8 cellular contexts compared by ENCODE assay signal in the genomic region with DNA sequence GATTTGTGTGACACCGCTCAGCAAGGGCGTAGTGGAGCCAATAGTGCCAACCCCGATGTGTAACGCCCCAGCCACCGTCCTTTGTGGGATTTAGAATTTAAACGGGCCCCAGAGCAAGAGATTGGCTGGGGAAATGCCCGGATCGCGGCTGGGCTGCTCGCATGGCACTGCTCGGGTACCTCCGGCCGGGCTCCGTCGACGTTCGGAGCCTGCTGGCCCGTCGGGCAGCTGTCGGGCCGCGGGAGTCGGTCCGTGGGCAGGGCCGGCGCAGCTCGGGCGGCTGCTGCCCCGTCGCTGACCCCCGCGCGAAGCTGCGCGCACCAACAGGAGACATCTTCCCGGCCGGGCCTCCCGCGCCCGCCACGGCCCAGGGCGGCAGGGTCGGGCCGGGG. TPM values are rescaled to one million over a fixed set of nuclear protein-coding genes. Genes with fewer than 3 reads are reported as not detected.
DNase-seq lines count a peak whose midpoint lies in the region; ATAC-seq and TF ChIP-seq lines count a peak whose summit lies in the region.

No MANE protein-coding gene starts in this region.

- CTCF ChIA-PET in activated B cell treated with CpG ODN at 0.5 μM for 24 hours (lab: Charles Lee), result no interaction called here

- peaks cover 14% of the 10 kb centered on the region for H3K36me3 Mint-ChIP-seq in activated B cell treated with CpG ODN at 0.5 μM for 24 hours (ENCODE audit: low read depth)
- H3K36me3 Mint-ChIP-seq in dendritic cell treated with granulocyte-macrophage colony-stimulating factor and Interleukin-4, amounts not matched to agents 40 ng/mL and 50 ng/mL, for 4 days (ENCODE audit: low read depth), result peaks cover 27% of the 10 kb centered on the region
- peaks cover 4% of the 10 kb centered on the region for H3K36me3 Mint-ChIP-seq in memory B cell

- DNase-seq in NCI-H146 (lab: John Stamatoyannopoulos, UW), result peak; percentile 54
- no peak for DNase-seq in NCI-H146 treated with DMSO at 0.1 percent for 48 hours (lab: John Stamatoyannopoulos, UW; ENCODE audit: unreplicated experiment)
- peak; percentile 58 for DNase-seq in activated B cell treated with CpG ODN at 0.5 μM for 24 hours
- no peak for DNase-seq in memory B cell (ENCODE audit: low spot score in 2 of 2)
- peak; percentile 64 to 69 for DNase-seq in stimulated activated naive CD8-positive, alpha-beta T cell treated with anti-CD3 and anti-CD28 coated beads, Interleukin-15, amount 100 ng/mL, for 72 hours

- no peak overlapping the region for H3K27ac Mint-ChIP-seq in activated B cell treated with CpG ODN at 0.5 μM for 24 hours
- H3K27ac Mint-ChIP-seq in dendritic cell treated with granulocyte-macrophage colony-stimulating factor and Interleukin-4, amounts not matched to agents 40 ng/mL and 50 ng/mL, for 4 days, result peak overlapping the region; percentile 61
- no peak overlapping the region for H3K27ac Mint-ChIP-seq in memory B cell
- H3K27ac Mint-ChIP-seq in stimulated activated naive CD8-positive, alpha-beta T cell treated with anti-CD3 and anti-CD28 coated beads, Interleukin-15, amount 100 ng/mL, for 72 hours, result peak overlapping the region in 1 of 2 donors; percentile 70

- intact Hi-C loops in activated B cell treated with CpG ODN at 0.5 μM for 24 hours (cut with micrococcal nuclease), result loop anchor here (5.0 to 10.0 kb wide), 3 partner anchors 50 to 687 kb away; partner anchors contain the start of gene RBM14
- intact Hi-C loops in dendritic cell treated with granulocyte-macrophage colony-stimulating factor and Interleukin-4, amounts not matched to agents 40 ng/mL and 50 ng/mL, for 4 days (cut with micrococcal nuclease), result no loop called here

- H3K4me3 Mint-ChIP-seq in activated B cell treated with CpG ODN at 0.5 μM for 24 hours (peak overlapping the region; percentile 73), memory B cell (peak overlapping the region; percentile 78)
- H3K4me3 Mint-ChIP-seq in dendritic cell treated with granulocyte-macrophage colony-stimulating factor and Interleukin-4, amounts not matched to agents 40 ng/mL and 50 ng/mL, for 4 days, result peak overlapping the region; percentile 50
- peak overlapping the region; percentile 77 to 85 for H3K4me3 Mint-ChIP-seq in stimulated activated naive CD8-positive, alpha-beta T cell treated with anti-CD3 and anti-CD28 coated beads, Interleukin-15, amount 100 ng/mL, for 72 hours

- no peak for TF ChIP-seq CTCF in activated B cell treated with CpG ODN at 0.5 μM for 24 hours (IDR thresholded peaks at IDR 0.05)

- no peaks in the 10 kb centered on the region for H3K27me3 Mint-ChIP-seq in activated B cell treated with CpG ODN at 0.5 μM for 24 hours
- no peaks in the 10 kb centered on the region for H3K27me3 Mint-ChIP-seq in dendritic cell treated with granulocyte-macrophage colony-stimulating factor and Interleukin-4, amounts not matched to agents 40 ng/mL and 50 ng/mL, for 4 days
- H3K27me3 Mint-ChIP-seq in memory B cell, result no peaks in the 10 kb centered on the region
- H3K27me3 Mint-ChIP-seq in stimulated activated naive CD8-positive, alpha-beta T cell treated with anti-CD3 and anti-CD28 coated beads, Interleukin-15, amount 100 ng/mL, for 72 hours, result no peaks in the 10 kb centered on the region

- H3K4me1 Mint-ChIP-seq in activated B cell treated with CpG ODN at 0.5 μM for 24 hours (peaks cover 40% of the 10 kb centered on the region), memory B cell (peaks cover 38% of the 10 kb centered on the region)
- H3K4me1 Mint-ChIP-seq in dendritic cell treated with granulocyte-macrophage colony-stimulating factor and Interleukin-4, amounts not matched to agents 40 ng/mL and 50 ng/mL, for 4 days (ENCODE audit: low read depth), result peaks cover 43% of the 10 kb centered on the region
- peaks cover 38% of the 10 kb centered on the region for H3K4me1 Mint-ChIP-seq in stimulated activated naive CD8-positive, alpha-beta T cell treated with anti-CD3 and anti-CD28 coated beads, Interleukin-15, amount 100 ng/mL, for 72 hours

- no peaks in the 10 kb centered on the region for H3K9me3 Mint-ChIP-seq in activated B cell treated with CpG ODN at 0.5 μM for 24 hours
- H3K9me3 Mint-ChIP-seq in dendritic cell treated with granulocyte-macrophage colony-stimulating factor and Interleukin-4, amounts not matched to agents 40 ng/mL and 50 ng/mL, for 4 days, result no peaks in the 10 kb centered on the region
- no peaks in the 10 kb centered on the region for H3K9me3 Mint-ChIP-seq in memory B cell
- no peaks in the 10 kb centered on the region for H3K9me3 Mint-ChIP-seq in stimulated activated naive CD8-positive, alpha-beta T cell treated with anti-CD3 and anti-CD28 coated beads, Interleukin-15, amount 100 ng/mL, for 72 hours

- ATAC-seq in activated B cell treated with CpG ODN at 0.5 μM for 24 hours (ENCODE audit: low read depth) (no peak), memory B cell (ENCODE audit: low read depth) (no peak), GM19328 (IDR thresholded peaks at IDR 0.05; ENCODE audit: unreplicated experiment) (no peak), HG03175 (IDR thresholded peaks at IDR 0.05; ENCODE audit: unreplicated experiment) (no peak)
- peak; percentile 39 for ATAC-seq in stimulated activated naive CD8-positive, alpha-beta T cell treated with anti-CD3 and anti-CD28 coated beads, Interleukin-15, amount 100 ng/mL, for 72 hours

- POLR2A ChIA-PET in activated B cell treated with CpG ODN at 0.5 μM for 24 hours (lab: Charles Lee), result interaction anchor here (0.6 to 2.0 kb wide), 3 partner anchors 11 to 360 kb away, joined by 3 to 7 read pairs (median 3); no protein-coding TSS in a partner anchor

RNA-seq across cellular contexts. Expression of gene KDM2A, which starts 1.4 kb away (rescaled TPM):
- total RNA-seq in activated B cell treated with CpG ODN at 0.5 μM for 24 hours, result 141 and 160 TPM in 2 replicates

Comparison
In these comparisons a context has a peak if more than half of its experiments do, and no peak if none do; other contexts are left out.
1. DNase-seq: peak in NCI-H146 (single experiment), activated B cell treated with CpG ODN at 0.5 μM for 24 hours (single experiment) and stimulated activated naive CD8-positive, alpha-beta T cell treated with anti-CD3 and anti-CD28 coated beads, Interleukin-15, amount 100 ng/mL, for 72 hours (2 of 2); none in NCI-H146 treated with DMSO at 0.1 percent for 48 hours (single experiment) and memory B cell (0 of 2).
2. Peak in every context shown above with its lines, with median percentiles within 50 percentile points of each other: H3K4me3 Mint-ChIP-seq.